1 cellular context compared by ENCODE assay signal in genomic region chr2:113979172-113980128, GRCh38.
TF ChIP-seq lines count a peak whose summit lies in the region.

No MANE protein-coding gene starts in this region.

TF ChIP-seq in K562, 482 proteins besides CTCF, POLR2A, EP300 and RAD21 (continued from another document and continues in another):
- TF ChIP-seq GTF3C2 (IDR thresholded peaks at IDR 0.05; ENCODE audit: borderline replicate concordance, extremely low read depth, insufficient read length) (no peak), POLR2B (IDR thresholded peaks at IDR 0.05; ENCODE audit: low read depth, partially characterized antibody) (no peak), ZNF282 (CRISPR knock-in tag; IDR thresholded peaks at IDR 0.05) (no peak), RBM22 (IDR thresholded peaks at IDR 0.05; ENCODE audit: low read depth, low read length, poor library complexity, severe bottlenecking) (peak; percentile 70), BRD4 (IDR thresholded peaks at IDR 0.05) (no peak), ZNF318 (IDR thresholded peaks at IDR 0.05; ENCODE audit: borderline replicate concordance in 1 of 2, low read depth in 1 of 2) (no peak), CTCFL (IDR thresholded peaks at IDR 0.05; ENCODE audit: borderline replicate concordance, insufficient read depth, low read depth, low read length, poor library complexity, severe bottlenecking) (peak; percentile 41), ETS1 (conservative IDR thresholded peaks at IDR 0.05; ENCODE audit: control insufficient read depth, low read depth, low read length) (no peak), ZFP36 (IDR thresholded peaks at IDR 0.05; ENCODE audit: low read depth, low read length, partially characterized antibody) (no peak), FIP1L1 (IDR thresholded peaks at IDR 0.05; ENCODE audit: low read depth, low read length, poor library complexity, severe bottlenecking) (peak; percentile 58), ELF2 (CRISPR knock-in tag; IDR thresholded peaks at IDR 0.05) (no peak), FOXP1 (CRISPR knock-in tag; IDR thresholded peaks at IDR 0.05) (no peak), FUS (optimal IDR thresholded peaks at IDR 0.05; ENCODE audit: low read depth, low read length) (no peak), JUN (IDR thresholded peaks at IDR 0.05; ENCODE audit: borderline replicate concordance, low read depth, low read length) (no peak), JUN (CRISPR knock-in tag; IDR thresholded peaks at IDR 0.05; ENCODE audit: borderline replicate concordance) (no peak), TFAM (CRISPR knock-in tag; conservative IDR thresholded peaks at IDR 0.05) (no peak), KLF16 (IDR thresholded peaks at IDR 0.05) (no peak), HOMEZ (CRISPR knock-in tag; IDR thresholded peaks at IDR 0.05) (no peak), ZNF75A (CRISPR knock-in tag; IDR thresholded peaks at IDR 0.05) (no peak), SUPT5H (IDR thresholded peaks at IDR 0.05) (no peak), HMG20A (CRISPR knock-in tag; conservative IDR thresholded peaks at IDR 0.05) (no peak), HEY1 (CRISPR knock-in tag; IDR thresholded peaks at IDR 0.05; ENCODE audit: borderline replicate concordance) (no peak), TEAD1 (CRISPR knock-in tag; IDR thresholded peaks at IDR 0.05) (0 out of 4 replicates have a peak, but pooled peaks of 1 of the 2 experiments have one; percentile 21), NFRKB (IDR thresholded peaks at IDR 0.05; ENCODE audit: low read depth) (no peak), ZBTB11 (CRISPR knock-in tag; IDR thresholded peaks at IDR 0.05) (no peak), CBX1 (IDR thresholded peaks at IDR 0.05; ENCODE audit: low read depth) (peak; percentile 75; the same call in 1 of the 2 replicates), ZNF24 (IDR thresholded peaks at IDR 0.05) (no peak), ZHX1 (conservative IDR thresholded peaks at IDR 0.05; ENCODE audit: low read length) (no peak), RBM25 (IDR thresholded peaks at IDR 0.05; ENCODE audit: low read depth, low read length, severe bottlenecking) (peak; percentile 14), ZBTB33 (CRISPR knock-in tag; IDR thresholded peaks at IDR 0.05) (peak; percentile 100), CHD2 (IDR thresholded peaks at IDR 0.05; ENCODE audit: low read depth, low read length) (no peak)
